Comparison of ENCODE assay signal across 18 cellular contexts in the genomic region with DNA sequence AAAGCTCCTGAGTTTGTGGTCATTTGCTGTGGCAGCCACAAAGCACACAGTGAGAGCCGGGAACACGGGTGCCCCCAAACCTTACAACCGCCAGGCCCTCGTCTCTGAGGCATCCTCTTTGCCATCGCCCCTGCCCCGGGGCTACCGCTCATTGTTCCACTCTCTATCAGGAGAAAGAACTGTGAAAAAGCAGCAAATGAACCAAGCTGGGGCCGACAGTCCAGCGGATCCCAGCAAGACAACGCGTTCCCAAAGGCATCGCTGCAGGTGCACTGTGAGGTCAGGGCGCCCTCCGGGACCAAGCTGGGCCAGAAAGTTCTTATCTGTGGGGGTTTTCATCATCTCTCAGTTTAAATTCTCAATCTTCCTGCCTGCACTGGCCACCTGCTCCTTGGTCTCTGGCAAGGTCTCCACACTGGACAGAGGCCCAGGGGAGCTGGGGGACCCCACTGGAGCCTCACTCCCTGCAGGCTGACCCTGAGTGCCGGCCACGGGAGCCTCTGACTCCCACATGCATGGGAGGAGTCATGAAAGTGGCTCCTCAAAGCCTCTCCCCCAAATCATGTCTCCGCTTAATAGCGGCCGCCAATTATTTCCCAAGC. TPM values are rescaled to one million over a fixed set of nuclear protein-coding genes. Genes with fewer than 3 reads are reported as not detected.
A peak's percentile ranks its signal among the peaks of the same experiment; 100 is the strongest.
DNase-seq lines count a peak whose midpoint lies in the region; ATAC-seq and TF ChIP-seq lines count a peak whose summit lies in the region.
"Had no signal": no experiment of that assay in that cellular context is flagged by ENCODE, and none has a peak within 500 bp of the region (broad histone marks: within the 10 kb centered on the region; RNA-seq: fewer than 3 reads in every experiment).

No MANE protein-coding gene starts in this region.

- TF ChIP-seq CTCF in OCI-LY3 (IDR thresholded peaks at IDR 0.05; ENCODE audit: low read depth, low read length), result no peak
- no peak for TF ChIP-seq CTCF in endodermal cell (conservative IDR thresholded peaks at IDR 0.05)
- TF ChIP-seq CTCF in neural progenitor cell (IDR thresholded peaks at IDR 0.05), result no peak

- peak overlapping the region in 4 of 11 experiments; percentile 0 to 75 (median 72); a peak in 6 of 22 replicates for H3K27ac ChIP-seq in BLaER1 treated with 17β-estradiol and CSF1 and Interleukin-3, amounts not matched to agents 10 nM and 100 nM
- H3K27ac ChIP-seq in OCI-LY3 (ENCODE audit: low read length) (peak overlapping the region; percentile 86), endodermal cell (ENCODE audit: low read depth, low read length) (peak overlapping the region; percentile 51), neural progenitor cell (peak overlapping the region; percentile 18)
- H3K27ac ChIP-seq: right atrium auricular region, uterus had no signal

- H3K4me1 Mint-ChIP-seq in endodermal cell (peaks cover 40% of the 10 kb centered on the region), neural progenitor cell (peaks cover 55% of the 10 kb centered on the region)

- ATAC-seq in GM18520 (IDR thresholded peaks at IDR 0.05; ENCODE audit: unreplicated experiment) (no peak), GM21367 (IDR thresholded peaks at IDR 0.05; ENCODE audit: unreplicated experiment) (no peak)

- H3K79me2 ChIP-seq in OCI-LY3 (ENCODE audit: low read length) (peaks cover 87% of the 10 kb centered on the region), neural progenitor cell (ENCODE audit: low read depth) (peaks cover 81% of the 10 kb centered on the region)

- H3K36me3 ChIP-seq in BLaER1 treated with 17β-estradiol and CSF1 and Interleukin-3, amounts not matched to agents 10 nM and 100 nM, result peaks cover 0 to 7% (median 0%) of the 10 kb centered on the region in 11 experiments; a peak in 1 of 22 replicates
- peaks cover 6% of the 10 kb centered on the region for H3K36me3 ChIP-seq in OCI-LY3 (replicated peaks; ENCODE audit: low read depth, low read length)
- H3K36me3 ChIP-seq in endodermal cell (ENCODE audit: control insufficient read depth, insufficient read depth, low read length), result no peaks in the 10 kb centered on the region
- H3K36me3 ChIP-seq in neural progenitor cell, result no peaks in the 10 kb centered on the region
- H3K36me3 ChIP-seq: left lung, right atrium auricular region, uterus had no signal

- no peak for TF ChIP-seq POLR2A in erythroblast (IDR thresholded peaks at IDR 0.05; ENCODE audit: low read length)

- H3K36me3 Mint-ChIP-seq in endodermal cell (ENCODE audit: low read depth), result no peaks in the 10 kb centered on the region
- peaks cover 8% of the 10 kb centered on the region for H3K36me3 Mint-ChIP-seq in neural progenitor cell

- 78 to 84% methylated on average over 19 of the region's 19 CpGs for whole genome bisulfite sequencing in endodermal cell (ENCODE audit: insufficient coverage in 1 of 2, insufficient read length in 1 of 2), 2 experiments

- H3K9ac ChIP-seq in BLaER1 treated with 17β-estradiol and CSF1 and Interleukin-3, amounts not matched to agents 10 nM and 100 nM, result peak overlapping the region in 9 of 11 experiments; percentile 12 to 62 (median 49); a peak in 9 of 22 replicates
- H3K9ac ChIP-seq in OCI-LY3 (ENCODE audit: low read length), result peak overlapping the region; percentile 62
- no peak overlapping the region for H3K9ac ChIP-seq in endodermal cell (ENCODE audit: extremely low read depth, low read length, poor library complexity, severe bottlenecking)
- no peak overlapping the region for H3K9ac ChIP-seq in neural progenitor cell

- H3K9me3 ChIP-seq in BLaER1 treated with 17β-estradiol and CSF1 and Interleukin-3, amounts not matched to agents 10 nM and 100 nM (replicated peaks in 1 of 11), result peaks cover 8 to 15% (median 11%) of the 10 kb centered on the region in 11 experiments
- peaks cover 7% of the 10 kb centered on the region; the same call in 1 of the 2 replicates for H3K9me3 ChIP-seq in OCI-LY3 (ENCODE audit: insufficient read depth, low read length)
- H3K9me3 ChIP-seq in endodermal cell (ENCODE audit: control insufficient read depth, low read length), result peaks cover 8% of the 10 kb centered on the region
- H3K9me3 ChIP-seq in neural progenitor cell (ENCODE audit: low read depth), result no peaks in the 10 kb centered on the region
- H3K9me3 ChIP-seq: uterus had no signal

- H3K4me3 Mint-ChIP-seq in endodermal cell (no peak overlapping the region), neural progenitor cell (peak overlapping the region; percentile 53)
- H3K4me3 Mint-ChIP-seq: activated naive CD8-positive, alpha-beta T cell; CD4-positive, alpha-beta T cell had no signal

- H3K27me3 Mint-ChIP-seq in endodermal cell (ENCODE audit: insufficient read depth), result no peaks in the 10 kb centered on the region
- H3K27me3 Mint-ChIP-seq in neural progenitor cell (ENCODE audit: insufficient read depth, low read depth), result peaks cover 7% of the 10 kb centered on the region
- H3K27me3 Mint-ChIP-seq: activated naive CD8-positive, alpha-beta T cell had no signal

- H3K4me2 ChIP-seq in BLaER1 treated with 17β-estradiol and CSF1 and Interleukin-3, amounts not matched to agents 10 nM and 100 nM, result peak overlapping the region; percentile 81 to 100 (median 97)
- peak overlapping the region; percentile 96 for H3K4me2 ChIP-seq in OCI-LY3 (ENCODE audit: low read length)
- peak overlapping the region; percentile 28 for H3K4me2 ChIP-seq in neural progenitor cell

- peaks cover 62 to 76% (median 74%) of the 10 kb centered on the region in 10 experiments for H3K4me1 ChIP-seq in BLaER1 treated with 17β-estradiol and CSF1 and Interleukin-3, amounts not matched to agents 10 nM and 100 nM
- H3K4me1 ChIP-seq in OCI-LY3 (ENCODE audit: low read length) (peaks cover 75% of the 10 kb centered on the region), endodermal cell (ENCODE audit: control insufficient read depth, insufficient read depth, low read length) (no peaks in the 10 kb centered on the region), neural progenitor cell (peaks cover 56% of the 10 kb centered on the region)

- H2AFZ ChIP-seq in OCI-LY3 (ENCODE audit: low read depth, low read length), result no peak overlapping the region
- H2AFZ ChIP-seq in neural progenitor cell (replicated peaks), result no peak overlapping the region

- H3K27me3 ChIP-seq in BLaER1 treated with 17β-estradiol and CSF1 and Interleukin-3, amounts not matched to agents 10 nM and 100 nM, result no peaks in the 10 kb centered on the region
- H3K27me3 ChIP-seq in OCI-LY3 (ENCODE audit: low read depth, low read length) (no peaks in the 10 kb centered on the region), endodermal cell (ENCODE audit: control insufficient read depth, insufficient read depth, low read length, poor library complexity, severe bottlenecking) (no peaks in the 10 kb centered on the region), neural progenitor cell (no peaks in the 10 kb centered on the region)
- H3K27me3 ChIP-seq: left lung, right atrium auricular region, uterus had no signal

- peaks cover 30% of the 10 kb centered on the region for H3F3A ChIP-seq in neural progenitor cell (ENCODE audit: low read depth)

- H3K4me3 ChIP-seq in BLaER1 treated with 17β-estradiol and CSF1 and Interleukin-3, amounts not matched to agents 10 nM and 100 nM, result peak overlapping the region in 3 of 10 experiments; percentile 28 to 37 (median 35); a peak in 4 of 20 replicates
- peak overlapping the region; percentile 70 for H3K4me3 ChIP-seq in OCI-LY3 (ENCODE audit: low read length)
- no peak overlapping the region for H3K4me3 ChIP-seq in endodermal cell (ENCODE audit: low read length)
- no peak overlapping the region for H3K4me3 ChIP-seq in neural progenitor cell
- H3K4me3 ChIP-seq: left lung, right atrium auricular region, uterus had no signal

- H3K9me3 Mint-ChIP-seq in endodermal cell (peaks cover 7% of the 10 kb centered on the region), neural progenitor cell (peaks cover 12% of the 10 kb centered on the region)

- DNase-seq in endodermal cell, result no peak
- DNase-seq in neural progenitor cell (ENCODE audit: low spot score), result no peak
- DNase-seq in NCI-H748 treated with DMSO at 0.1 percent for 48 hours (lab: John Stamatoyannopoulos, UW), result no peak
- DNase-seq in erythroblast (lab: John Stamatoyannopoulos, UW), result no peak
- DNase-seq: ACHN; CD4-positive, alpha-beta T cell; NK-92 treated with Interleukin-12 subunit alpha and Interleukin-12 subunit beta, amount 100 ng/mL, for 24 hours; RPMI8226; substantia nigra; SW 1271; uterus had no signal

- H3K27ac Mint-ChIP-seq in endodermal cell, result no peak overlapping the region
- H3K27ac Mint-ChIP-seq in neural progenitor cell, result peak overlapping the region; percentile 42
- H3K27ac Mint-ChIP-seq: activated naive CD8-positive, alpha-beta T cell; CD4-positive, alpha-beta T cell had no signal

- H4K20me1 ChIP-seq in BLaER1 treated with 17β-estradiol and CSF1 and Interleukin-3, amounts not matched to agents 10 nM and 100 nM, result peaks cover 42 to 69% (median 60%) of the 10 kb centered on the region in 11 experiments; a peak in 21 of 22 replicates
- H4K20me1 ChIP-seq in OCI-LY3 (ENCODE audit: insufficient read depth, low read length), result peaks cover 20% of the 10 kb centered on the region
- H4K20me1 ChIP-seq in neural progenitor cell (ENCODE audit: low read depth), result peaks cover 78% of the 10 kb centered on the region

RNA-seq across cellular contexts. Expression of gene VAV2, which starts 32.1 kb away (rescaled TPM):
- total RNA-seq in endodermal cell, result 10 to 100 TPM; 29.8 to 35.9 TPM
- 35.5 TPM for polyA plus RNA-seq in endodermal cell (2013, experiment 1 of 2)
- polyA plus RNA-seq in endodermal cell (2013, experiment 2 of 2), result 31.9 TPM
- 12.9 and 19.0 TPM in 2 replicates for total RNA-seq in neural progenitor cell (ENCODE audit: low replicate concordance)

Comparison
In these comparisons a context has a peak if more than half of its experiments do, and no peak if none do; other contexts are left out.
1. H3K4me2 ChIP-seq: peak in every context shown above with its lines; median percentile 97 in BLaER1 treated with 17β-estradiol and CSF1 and Interleukin-3, amounts not matched to agents 10 nM and 100 nM; 96 in OCI-LY3; 28 in neural progenitor cell.
2. H3K9ac ChIP-seq: peak in BLaER1 treated with 17β-estradiol and CSF1 and Interleukin-3, amounts not matched to agents 10 nM and 100 nM (9 of 11) and OCI-LY3 (single experiment); none in endodermal cell (single experiment) and neural progenitor cell (single experiment).